Comparison of ENCODE assay signal across 1 cellular context in genomic region chr1:31509124-31510072, GRCh38.
TF ChIP-seq lines count a peak whose summit lies in the region.

No MANE protein-coding gene starts in this region.

TF ChIP-seq in HepG2, 621 proteins besides CTCF, POLR2A, EP300 and RAD21 (continued from another document and continues in another):
- TF ChIP-seq HNF1A (IDR thresholded peaks at IDR 0.05; ENCODE audit: low read depth) (peak; percentile 54), HNF1A (CRISPR knock-in tag; IDR thresholded peaks at IDR 0.05; ENCODE audit: borderline replicate concordance) (peak; percentile 68; the same call in 1 of the 2 replicates), CENPBD1 (CRISPR knock-in tag; IDR thresholded peaks at IDR 0.05; ENCODE audit: borderline replicate concordance, low read depth) (no peak), TOPORS (CRISPR knock-in tag; IDR thresholded peaks at IDR 0.05) (peak; percentile 84; the same call in 1 of the 2 replicates), ZFY (CRISPR knock-in tag; IDR thresholded peaks at IDR 0.05) (peak; percentile 82), FOXK2 (IDR thresholded peaks at IDR 0.05) (peak; percentile 72), ZFP41 (CRISPR knock-in tag; IDR thresholded peaks at IDR 0.05; ENCODE audit: borderline replicate concordance) (peak; percentile 50; the same call in 1 of the 2 replicates), ZNF225 (CRISPR knock-in tag; IDR thresholded peaks at IDR 0.05) (no peak; the same call in 1 of the 2 replicates), ZSCAN20 (CRISPR knock-in tag; IDR thresholded peaks at IDR 0.05; ENCODE audit: borderline replicate concordance) (no peak), ZNF704 (CRISPR knock-in tag; IDR thresholded peaks at IDR 0.05; ENCODE audit: borderline replicate concordance) (0 out of 2 replicates have a peak, but pooled peaks have one; percentile 15), EZH2 (conservative IDR thresholded peaks at IDR 0.05; ENCODE audit: low read depth, low read length) (no peak), ZNF749 (CRISPR knock-in tag; IDR thresholded peaks at IDR 0.05; ENCODE audit: borderline replicate concordance) (no peak), ZBTB26 (CRISPR knock-in tag; IDR thresholded peaks at IDR 0.05; ENCODE audit: borderline replicate concordance) (peak; percentile 77; the same call in 1 of the 2 replicates), HOXA5 (CRISPR knock-in tag; IDR thresholded peaks at IDR 0.05) (peak; percentile 85; the same call in 1 of the 2 replicates), ZEB1 (IDR thresholded peaks at IDR 0.05; ENCODE audit: insufficient replicate concordance, low read depth) (peak; percentile 55), NR2F1 (CRISPR knock-in tag; IDR thresholded peaks at IDR 0.05) (peak in 1 of 2 experiments; percentile 68; a peak in 3 of 4 replicates), RFX1 (IDR thresholded peaks at IDR 0.05) (no peak), ZBTB20 (CRISPR knock-in tag; IDR thresholded peaks at IDR 0.05; ENCODE audit: borderline replicate concordance, low read depth) (0 out of 2 replicates have a peak, but pooled peaks have one; percentile 84), ZNF879 (CRISPR knock-in tag; IDR thresholded peaks at IDR 0.05) (peak; percentile 57; the same call in 1 of the 2 replicates), ZNF7 (CRISPR knock-in tag; IDR thresholded peaks at IDR 0.05) (no peak), HNF4A (CRISPR knock-in tag; IDR thresholded peaks at IDR 0.05) (peak; percentile 98), ZNF782 (CRISPR knock-in tag; IDR thresholded peaks at IDR 0.05; ENCODE audit: borderline replicate concordance) (no peak; the same call in 1 of the 2 replicates), ASH2L (IDR thresholded peaks at IDR 0.05; ENCODE audit: insufficient read length, low read depth, low read length) (peak; percentile 55), RELA (CRISPR knock-in tag; IDR thresholded peaks at IDR 0.05) (peak; percentile 82; the same call in 1 of the 2 replicates), ZNF563 (CRISPR knock-in tag; IDR thresholded peaks at IDR 0.05) (peak; percentile 88), CENPT (CRISPR knock-in tag; IDR thresholded peaks at IDR 0.05; ENCODE audit: low read depth) (no peak), PBX2 (CRISPR knock-in tag; IDR thresholded peaks at IDR 0.05) (no peak), ZIK1 (CRISPR knock-in tag; IDR thresholded peaks at IDR 0.05; ENCODE audit: borderline replicate concordance, low read depth) (no peak), GZF1 (CRISPR knock-in tag; IDR thresholded peaks at IDR 0.05) (peak; percentile 34; the same call in 1 of the 2 replicates), TFDP2 (CRISPR knock-in tag; IDR thresholded peaks at IDR 0.05) (no peak; the same call in 1 of the 2 replicates), ZFP36 (IDR thresholded peaks at IDR 0.05; ENCODE audit: borderline replicate concordance, low read depth, low read length, partially characterized antibody) (no peak), ZNF816 (CRISPR knock-in tag; IDR thresholded peaks at IDR 0.05; ENCODE audit: borderline replicate concordance) (peak; percentile 58; the same call in 1 of the 2 replicates), MAFG (CRISPR knock-in tag; IDR thresholded peaks at IDR 0.05) (no peak), ZFP62 (CRISPR knock-in tag; IDR thresholded peaks at IDR 0.05) (no peak), ZNF850 (CRISPR knock-in tag; conservative IDR thresholded peaks at IDR 0.05) (no peak), JARID2 (CRISPR knock-in tag; IDR thresholded peaks at IDR 0.05; ENCODE audit: insufficient replicate concordance) (no peak), IKZF1 (IDR thresholded peaks at IDR 0.05) (no peak), YEATS4 (CRISPR knock-in tag; IDR thresholded peaks at IDR 0.05; ENCODE audit: borderline replicate concordance) (peak; percentile 62; the same call in 1 of the 2 replicates)
- TF ChIP-seq, protein P1, sequence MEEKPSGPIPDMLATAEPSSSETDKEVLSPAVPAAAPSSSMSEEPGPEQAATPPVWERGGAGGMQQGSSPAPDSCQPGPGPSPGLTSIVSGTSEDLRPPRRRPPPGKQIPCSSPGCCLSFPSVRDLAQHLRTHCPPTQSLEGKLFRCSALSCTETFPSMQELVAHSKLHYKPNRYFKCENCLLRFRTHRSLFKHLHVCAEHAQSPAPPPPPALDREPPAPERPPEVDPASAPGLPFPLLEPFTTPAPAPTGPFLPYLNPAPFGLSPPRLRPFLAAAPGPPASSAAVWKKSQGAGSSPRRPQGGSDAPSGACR (CRISPR knock-in tag; IDR thresholded peaks at IDR 0.05), result peak; percentile 95
- TF ChIP-seq, protein P2, sequence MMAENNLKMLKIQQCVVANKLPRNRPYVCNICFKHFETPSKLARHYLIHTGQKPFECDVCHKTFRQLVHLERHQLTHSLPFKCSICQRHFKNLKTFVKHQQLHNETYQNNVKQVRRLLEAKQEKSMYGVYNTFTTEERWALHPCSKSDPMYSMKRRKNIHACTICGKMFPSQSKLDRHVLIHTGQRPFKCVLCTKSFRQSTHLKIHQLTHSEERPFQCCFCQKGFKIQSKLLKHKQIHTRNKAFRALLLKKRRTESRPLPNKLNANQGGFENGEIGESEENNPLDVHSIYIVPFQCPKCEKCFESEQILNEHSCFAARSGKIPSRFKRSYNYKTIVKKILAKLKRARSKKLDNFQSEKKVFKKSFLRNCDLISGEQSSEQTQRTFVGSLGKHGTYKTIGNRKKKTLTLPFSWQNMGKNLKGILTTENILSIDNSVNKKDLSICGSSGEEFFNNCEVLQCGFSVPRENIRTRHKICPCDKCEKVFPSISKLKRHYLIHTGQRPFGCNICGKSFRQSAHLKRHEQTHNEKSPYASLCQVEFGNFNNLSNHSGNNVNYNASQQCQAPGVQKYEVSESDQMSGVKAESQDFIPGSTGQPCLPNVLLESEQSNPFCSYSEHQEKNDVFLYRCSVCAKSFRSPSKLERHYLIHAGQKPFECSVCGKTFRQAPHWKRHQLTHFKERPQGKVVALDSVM (CRISPR knock-in tag; IDR thresholded peaks at IDR 0.05), result peak; percentile 31; the same call in 1 of the 2 replicates
- TF ChIP-seq, protein P3, sequence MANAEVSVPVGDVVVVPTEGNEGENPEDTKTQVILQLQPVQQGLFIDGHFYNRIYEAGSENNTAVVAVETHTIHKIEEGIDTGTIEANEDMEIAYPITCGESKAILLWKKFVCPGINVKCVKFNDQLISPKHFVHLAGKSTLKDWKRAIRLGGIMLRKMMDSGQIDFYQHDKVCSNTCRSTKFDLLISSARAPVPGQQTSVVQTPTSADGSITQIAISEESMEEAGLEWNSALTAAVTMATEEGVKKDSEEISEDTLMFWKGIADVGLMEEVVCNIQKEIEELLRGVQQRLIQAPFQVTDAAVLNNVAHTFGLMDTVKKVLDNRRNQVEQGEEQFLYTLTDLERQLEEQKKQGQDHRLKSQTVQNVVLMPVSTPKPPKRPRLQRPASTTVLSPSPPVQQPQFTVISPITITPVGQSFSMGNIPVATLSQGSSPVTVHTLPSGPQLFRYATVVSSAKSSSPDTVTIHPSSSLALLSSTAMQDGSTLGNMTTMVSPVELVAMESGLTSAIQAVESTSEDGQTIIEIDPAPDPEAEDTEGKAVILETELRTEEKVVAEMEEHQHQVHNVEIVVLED (CRISPR knock-in tag; IDR thresholded peaks at IDR 0.05; ENCODE audit: borderline replicate concordance), result peak; percentile 42; the same call in 1 of the 2 replicates
- TF ChIP-seq, protein P4, sequence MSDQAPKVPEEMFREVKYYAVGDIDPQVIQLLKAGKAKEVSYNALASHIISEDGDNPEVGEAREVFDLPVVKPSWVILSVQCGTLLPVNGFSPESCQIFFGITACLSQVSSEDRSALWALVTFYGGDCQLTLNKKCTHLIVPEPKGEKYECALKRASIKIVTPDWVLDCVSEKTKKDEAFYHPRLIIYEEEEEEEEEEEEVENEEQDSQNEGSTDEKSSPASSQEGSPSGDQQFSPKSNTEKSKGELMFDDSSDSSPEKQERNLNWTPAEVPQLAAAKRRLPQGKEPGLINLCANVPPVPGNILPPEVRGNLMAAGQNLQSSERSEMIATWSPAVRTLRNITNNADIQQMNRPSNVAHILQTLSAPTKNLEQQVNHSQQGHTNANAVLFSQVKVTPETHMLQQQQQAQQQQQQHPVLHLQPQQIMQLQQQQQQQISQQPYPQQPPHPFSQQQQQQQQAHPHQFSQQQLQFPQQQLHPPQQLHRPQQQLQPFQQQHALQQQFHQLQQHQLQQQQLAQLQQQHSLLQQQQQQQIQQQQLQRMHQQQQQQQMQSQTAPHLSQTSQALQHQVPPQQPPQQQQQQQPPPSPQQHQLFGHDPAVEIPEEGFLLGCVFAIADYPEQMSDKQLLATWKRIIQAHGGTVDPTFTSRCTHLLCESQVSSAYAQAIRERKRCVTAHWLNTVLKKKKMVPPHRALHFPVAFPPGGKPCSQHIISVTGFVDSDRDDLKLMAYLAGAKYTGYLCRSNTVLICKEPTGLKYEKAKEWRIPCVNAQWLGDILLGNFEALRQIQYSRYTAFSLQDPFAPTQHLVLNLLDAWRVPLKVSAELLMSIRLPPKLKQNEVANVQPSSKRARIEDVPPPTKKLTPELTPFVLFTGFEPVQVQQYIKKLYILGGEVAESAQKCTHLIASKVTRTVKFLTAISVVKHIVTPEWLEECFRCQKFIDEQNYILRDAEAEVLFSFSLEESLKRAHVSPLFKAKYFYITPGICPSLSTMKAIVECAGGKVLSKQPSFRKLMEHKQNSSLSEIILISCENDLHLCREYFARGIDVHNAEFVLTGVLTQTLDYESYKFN (CRISPR knock-in tag; conservative IDR thresholded peaks at IDR 0.05), result peak; percentile 96
- TF ChIP-seq, protein P5, sequence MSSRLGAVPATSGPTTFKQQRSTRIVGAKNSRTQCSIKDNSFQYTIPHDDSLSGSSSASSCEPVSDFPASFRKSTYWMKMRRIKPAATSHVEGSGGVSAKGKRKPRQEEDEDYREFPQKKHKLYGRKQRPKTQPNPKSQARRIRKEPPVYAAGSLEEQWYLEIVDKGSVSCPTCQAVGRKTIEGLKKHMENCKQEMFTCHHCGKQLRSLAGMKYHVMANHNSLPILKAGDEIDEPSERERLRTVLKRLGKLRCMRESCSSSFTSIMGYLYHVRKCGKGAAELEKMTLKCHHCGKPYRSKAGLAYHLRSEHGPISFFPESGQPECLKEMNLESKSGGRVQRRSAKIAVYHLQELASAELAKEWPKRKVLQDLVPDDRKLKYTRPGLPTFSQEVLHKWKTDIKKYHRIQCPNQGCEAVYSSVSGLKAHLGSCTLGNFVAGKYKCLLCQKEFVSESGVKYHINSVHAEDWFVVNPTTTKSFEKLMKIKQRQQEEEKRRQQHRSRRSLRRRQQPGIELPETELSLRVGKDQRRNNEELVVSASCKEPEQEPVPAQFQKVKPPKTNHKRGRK (CRISPR knock-in tag; IDR thresholded peaks at IDR 0.05), result peak; percentile 96
